Comparison of ENCODE assay signal across 18 cellular contexts in the genomic region with DNA sequence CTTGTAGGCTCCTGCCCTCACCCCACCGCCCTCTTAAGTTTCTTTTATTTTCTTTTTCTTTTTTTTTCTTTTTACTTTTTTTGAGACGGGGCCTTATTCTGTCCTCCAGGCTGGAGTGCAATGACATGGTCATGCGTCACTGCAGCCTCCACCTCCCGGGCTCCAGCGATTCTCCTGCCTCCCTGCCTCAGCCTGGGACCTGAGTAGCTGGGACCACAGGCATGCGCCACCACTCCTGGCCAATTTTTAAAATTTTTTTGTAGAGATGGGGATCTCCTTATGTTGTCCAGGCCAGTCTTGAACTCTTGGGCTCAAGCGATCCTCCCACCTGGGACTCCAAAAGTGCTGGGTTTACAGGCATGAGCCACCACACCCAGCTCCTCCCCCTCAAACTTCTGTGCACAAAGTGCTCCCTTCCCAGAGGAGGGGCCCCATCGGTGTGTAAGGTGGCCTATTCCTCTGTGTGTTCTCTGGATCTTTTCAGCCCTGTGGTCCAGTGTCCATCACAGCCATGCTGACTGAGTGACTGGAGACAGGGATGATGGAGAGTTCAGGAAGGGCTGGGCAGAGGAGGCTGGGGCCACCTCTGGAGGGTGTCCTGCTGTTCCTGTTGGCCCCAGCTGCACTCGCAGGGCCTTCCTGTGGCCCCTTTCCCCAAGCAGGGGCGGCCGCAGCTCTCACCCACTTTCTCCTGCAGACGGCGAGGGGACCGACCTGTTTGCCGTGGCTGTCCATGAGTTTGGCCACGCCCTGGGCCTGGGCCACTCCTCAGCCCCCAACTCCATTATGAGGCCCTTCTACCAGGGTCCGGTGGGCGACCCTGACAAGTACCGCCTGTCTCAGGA. TPM values are rescaled to one million over a fixed set of nuclear protein-coding genes. Genes with fewer than 3 reads are reported as not detected.
DNase-seq lines count a peak whose midpoint lies in the region; ATAC-seq and TF ChIP-seq lines count a peak whose summit lies in the region.
"Had no signal": no experiment of that assay in that cellular context is flagged by ENCODE, and none has a peak within 500 bp of the region (broad histone marks: within the 10 kb centered on the region; RNA-seq: fewer than 3 reads in every experiment).

No MANE protein-coding gene starts in this region.

- no peak overlapping the region for H3K4me2 ChIP-seq in DND-41 (ENCODE audit: insufficient read depth, low read length)

- TF ChIP-seq POLR2A in suprapubic skin (IDR thresholded peaks at IDR 0.05): no peak

- 88% methylated on average over 8 of the region's 19 CpGs for WGBS in suprapubic skin

- no peaks in the 10 kb centered on the region for H3K27me3 Mint-ChIP-seq in activated T-cell treated with anti-CD3 and anti-CD28 coated beads, Interleukin-2, amount 50 U/mL, for 4 hours (ENCODE audit: low read depth)
- H3K27me3 Mint-ChIP-seq in activated T-helper 2 cell treated with anti-CD3 and anti-CD28 coated beads, Interferon-gamma antibody, Interleukin-2, Interleukin-4, amounts not matched to agents 10 μg/mL and 5 μg/mL and 100 μg/mL, durations not matched to agents 14 hours and 24 hours and 36 hours (ENCODE audit: low read depth): no peaks in the 10 kb centered on the region
- peaks cover 31% of the 10 kb centered on the region for H3K27me3 Mint-ChIP-seq in nephron (ENCODE audit: low read depth)
- H3K27me3 Mint-ChIP-seq: stimulated activated naive B cell treated with anti-CD40 and anti-IgM and Interleukin-4, amounts not matched to agents 10 μg/mL and 1 μg/mL and 100 μg/mL, for 72 hours had no signal

- TF ChIP-seq CTCF in DND-41 (IDR thresholded peaks at IDR 0.05; ENCODE audit: borderline replicate concordance, extremely low read depth, low read length, poor library complexity, severe bottlenecking): no peak
- no peak for TF ChIP-seq CTCF in nephron (IDR thresholded peaks at IDR 0.05; ENCODE audit: unreplicated experiment in 3 of 3)
- TF ChIP-seq CTCF in suprapubic skin (IDR thresholded peaks at IDR 0.05): no peak

- peak overlapping the region; percentile 83; the same call in 1 of the 2 replicates for H3K9ac ChIP-seq in DND-41 (ENCODE audit: low read depth, low read length)

- peaks cover 10% of the 10 kb centered on the region for H3K36me3 Mint-ChIP-seq in activated T-cell treated with anti-CD3 and anti-CD28 coated beads, Interleukin-2, amount 50 U/mL, for 4 hours (ENCODE audit: insufficient read depth)
- peaks cover 48% of the 10 kb centered on the region for H3K36me3 Mint-ChIP-seq in activated T-helper 2 cell treated with anti-CD3 and anti-CD28 coated beads, Interferon-gamma antibody, Interleukin-2, Interleukin-4, amounts not matched to agents 10 μg/mL and 5 μg/mL and 100 μg/mL, durations not matched to agents 14 hours and 24 hours and 36 hours (ENCODE audit: low read depth)
- H3K36me3 Mint-ChIP-seq in nephron (ENCODE audit: low read depth): peaks cover 4% of the 10 kb centered on the region

- H3K9me3 Mint-ChIP-seq in activated T-cell treated with anti-CD3 and anti-CD28 coated beads, Interleukin-2, amount 50 U/mL, for 4 hours: no peaks in the 10 kb centered on the region
- no peaks in the 10 kb centered on the region for H3K9me3 Mint-ChIP-seq in activated T-helper 2 cell treated with anti-CD3 and anti-CD28 coated beads, Interferon-gamma antibody, Interleukin-2, Interleukin-4, amounts not matched to agents 10 μg/mL and 5 μg/mL and 100 μg/mL, durations not matched to agents 14 hours and 24 hours and 36 hours
- H3K9me3 Mint-ChIP-seq in nephron: no peaks in the 10 kb centered on the region
- H3K9me3 Mint-ChIP-seq: stimulated activated naive B cell treated with anti-CD40 and anti-IgM and Interleukin-4, amounts not matched to agents 10 μg/mL and 1 μg/mL and 100 μg/mL, for 72 hours had no signal

- peaks cover 50% of the 10 kb centered on the region for H3K4me1 Mint-ChIP-seq in activated T-cell treated with anti-CD3 and anti-CD28 coated beads, Interleukin-2, amount 50 U/mL, for 4 hours (ENCODE audit: low read depth)
- peaks cover 58% of the 10 kb centered on the region for H3K4me1 Mint-ChIP-seq in activated T-helper 2 cell treated with anti-CD3 and anti-CD28 coated beads, Interferon-gamma antibody, Interleukin-2, Interleukin-4, amounts not matched to agents 10 μg/mL and 5 μg/mL and 100 μg/mL, durations not matched to agents 14 hours and 24 hours and 36 hours (ENCODE audit: low read depth)
- peaks cover 15% of the 10 kb centered on the region for H3K4me1 Mint-ChIP-seq in nephron

- H3K4me1 ChIP-seq in DND-41 (ENCODE audit: insufficient read depth, low read length) (peaks cover 39% of the 10 kb centered on the region), suprapubic skin (peaks cover 20% of the 10 kb centered on the region)

- intact Hi-C loops in activated T-helper 2 cell treated with anti-CD3 and anti-CD28 coated beads, Interferon-gamma antibody, Interleukin-2, Interleukin-4, amounts not matched to agents 10 μg/mL and 5 μg/mL and 100 μg/mL, durations not matched to agents 14 hours and 24 hours and 36 hours (cut with micrococcal nuclease): loop anchor here (5.0 to 10.0 kb wide), 2 partner anchors 96 to 448 kb away; partner anchors contain the start of gene CLUAP1

- H3K4me3 Mint-ChIP-seq in activated T-cell treated with anti-CD3 and anti-CD28 coated beads, Interleukin-2, amount 50 U/mL, for 4 hours: peak overlapping the region; percentile 62
- H3K4me3 Mint-ChIP-seq in activated T-helper 2 cell treated with anti-CD3 and anti-CD28 coated beads, Interferon-gamma antibody, Interleukin-2, Interleukin-4, amounts not matched to agents 10 μg/mL and 5 μg/mL and 100 μg/mL, durations not matched to agents 14 hours and 24 hours and 36 hours (ENCODE audit: low read depth): peak overlapping the region; percentile 71
- peak overlapping the region; percentile 56 to 62 (median 59) for H3K4me3 Mint-ChIP-seq in nephron
- H3K4me3 Mint-ChIP-seq: stimulated activated naive B cell treated with anti-CD40 and anti-IgM and Interleukin-4, amounts not matched to agents 10 μg/mL and 1 μg/mL and 100 μg/mL, for 72 hours had no signal

- H3K79me2 ChIP-seq in DND-41 (ENCODE audit: insufficient read depth, low read length): peaks cover 23% of the 10 kb centered on the region

- H3K36me3 ChIP-seq in DND-41 (ENCODE audit: insufficient read depth, low read length) (peaks cover 37% of the 10 kb centered on the region), suprapubic skin (no peaks in the 10 kb centered on the region)
- H3K36me3 ChIP-seq: gastroesophageal sphincter had no signal

- H2AFZ ChIP-seq in DND-41 (ENCODE audit: low read depth, low read length): no peak overlapping the region

- no peak for TF ChIP-seq EP300 in suprapubic skin (IDR thresholded peaks at IDR 0.05)

- no peaks in the 10 kb centered on the region for H3K27me3 ChIP-seq in DND-41 (ENCODE audit: insufficient read depth, low read length, poor library complexity)
- no peaks in the 10 kb centered on the region for H3K27me3 ChIP-seq in suprapubic skin

- in situ Hi-C loops in G401 (cut with HindIII; ENCODE audit: low sequenced_read_pairs): no loop called here

- no peak overlapping the region for H3K27ac ChIP-seq in DND-41 (ENCODE audit: low read length)
- no peak overlapping the region for H3K27ac ChIP-seq in suprapubic skin
- H3K27ac ChIP-seq: esophagus muscularis mucosa, gastroesophageal sphincter, tibial artery had no signal

- no peak for DNase-seq in activated T-cell treated with anti-CD3 and anti-CD28 coated beads, Interleukin-2, amount 50 U/mL, for 4 hours
- no peak for DNase-seq in activated T-cell treated with anti-CD3 and anti-CD28 coated beads, Interleukin-2, amount 50 U/mL, for 1 hour
- DNase-seq in DND-41 (no peak), suprapubic skin (ENCODE audit: low spot score in 2 of 2) (no peak), G401 (ENCODE audit: low spot score) (no peak), NCI-H1105 (lab: John Stamatoyannopoulos, UW) (no peak)
- DNase-seq in activated T-helper 2 cell treated with anti-CD3 and anti-CD28 coated beads, Interferon-gamma antibody, Interleukin-2, Interleukin-4, amounts not matched to agents 10 μg/mL and 5 μg/mL and 100 μg/mL, durations not matched to agents 14 hours and 24 hours and 36 hours (ENCODE audit: low spot score): no peak
- DNase-seq: activated CD4-positive, alpha-beta T cell treated with anti-CD3 and anti-CD28 coated beads, Interleukin-2, amount 50 U/mL, for 1 hour; amygdala; KBM-7; kidney glomerular epithelial cell; NCI-H1694; NCI-H526 treated with DMSO at 0.1 percent for 48 hours; stimulated activated naive B cell treated with anti-CD40 and anti-IgM and Interleukin-4, amounts not matched to agents 10 μg/mL and 1 μg/mL and 100 μg/mL, for 72 hours; tibial artery had no signal

- no peaks in the 10 kb centered on the region for H3K9me3 ChIP-seq in DND-41 (ENCODE audit: insufficient read depth, low read length, severe bottlenecking)
- no peaks in the 10 kb centered on the region for H3K9me3 ChIP-seq in suprapubic skin
- H3K9me3 ChIP-seq: esophagus muscularis mucosa, gastroesophageal sphincter, tibial artery had no signal

- no peak for ATAC-seq in activated T-cell treated with anti-CD3 and anti-CD28 coated beads, Interleukin-2, amount 50 U/mL, for 4 hours
- no peak for ATAC-seq in DND-41 (ENCODE audit: insufficient read depth, low read depth)
- ATAC-seq: gastroesophageal sphincter; stimulated activated naive B cell treated with anti-CD40 and anti-IgM and Interleukin-4, amounts not matched to agents 10 μg/mL and 1 μg/mL and 100 μg/mL, for 72 hours had no signal

- H3K4me3 ChIP-seq in DND-41 (ENCODE audit: low read depth in 1 of 2, low read length in 2 of 2) (no peak overlapping the region), suprapubic skin (no peak overlapping the region)
- H3K4me3 ChIP-seq: esophagus muscularis mucosa, gastroesophageal sphincter, tibial artery had no signal

- H4K20me1 ChIP-seq in DND-41 (ENCODE audit: insufficient read depth, low read length): peaks cover 15% of the 10 kb centered on the region; the same call in 1 of the 2 replicates

- H3K27ac Mint-ChIP-seq in activated T-helper 2 cell treated with anti-CD3 and anti-CD28 coated beads, Interferon-gamma antibody, Interleukin-2, Interleukin-4, amounts not matched to agents 10 μg/mL and 5 μg/mL and 100 μg/mL, durations not matched to agents 14 hours and 24 hours and 36 hours: peak overlapping the region; percentile 87
- H3K27ac Mint-ChIP-seq in nephron: no peak overlapping the region
- H3K27ac Mint-ChIP-seq: stimulated activated naive B cell treated with anti-CD40 and anti-IgM and Interleukin-4, amounts not matched to agents 10 μg/mL and 1 μg/mL and 100 μg/mL, for 72 hours had no signal

RNA-seq across cellular contexts. Expression of gene IL32, which starts 8.9 kb away (rescaled TPM):
- total RNA-seq in activated T-cell treated with anti-CD3 and anti-CD28 coated beads, Interleukin-2, amount 50 U/mL, for 4 hours: 100 to 1,000 TPM; 585 to 715 (median 696) TPM
- total RNA-seq in activated T-helper 2 cell treated with anti-CD3 and anti-CD28 coated beads, Interferon-gamma antibody, Interleukin-2, Interleukin-4, amounts not matched to agents 10 μg/mL and 5 μg/mL and 100 μg/mL, durations not matched to agents 14 hours and 24 hours and 36 hours: 773 and 798 TPM in 2 replicates
- total RNA-seq in suprapubic skin: 10 to 100 TPM in 1 of 4 donors, 1 to 10 TPM in 3; 2.6 to 11.9 (median 6.1) TPM
- 17.4 and 22.8 TPM in 2 replicates for total RNA-seq in G401 (2014; rRNA removed; shearing (Covaris generic))

RNA-seq across cellular contexts. Expression of gene MMP25, which starts 10.2 kb away (rescaled TPM):
- total RNA-seq in activated T-cell treated with anti-CD3 and anti-CD28 coated beads, Interleukin-2, amount 50 U/mL, for 4 hours: under 1 TPM; 0.46 to 0.84 (median 0.66) TPM
- total RNA-seq in activated T-helper 2 cell treated with anti-CD3 and anti-CD28 coated beads, Interferon-gamma antibody, Interleukin-2, Interleukin-4, amounts not matched to agents 10 μg/mL and 5 μg/mL and 100 μg/mL, durations not matched to agents 14 hours and 24 hours and 36 hours: 7.7 TPM in 2 replicates
- total RNA-seq in suprapubic skin: under 1 TPM in 3 of 4 donors, not detected in 1; 0.51 to 0.87 (median 0.83) TPM
- 0.95 and 2.9 TPM in 2 replicates for total RNA-seq in G401 (2014; rRNA removed; shearing (Covaris generic))

RNA-seq across cellular contexts. Expression of gene BICDL2, which starts 19.8 kb away (rescaled TPM):
- under 1 TPM in 1 of 3 donors, not detected in 2; 0.05 TPM for total RNA-seq in activated T-cell treated with anti-CD3 and anti-CD28 coated beads, Interleukin-2, amount 50 U/mL, for 4 hours
- 0.71 and 0.84 TPM in 2 replicates for total RNA-seq in activated T-helper 2 cell treated with anti-CD3 and anti-CD28 coated beads, Interferon-gamma antibody, Interleukin-2, Interleukin-4, amounts not matched to agents 10 μg/mL and 5 μg/mL and 100 μg/mL, durations not matched to agents 14 hours and 24 hours and 36 hours
- 10 to 100 TPM; 58.4 to 77.6 (median 69.3) TPM for total RNA-seq in suprapubic skin
- total RNA-seq in G401 (2014; rRNA removed; shearing (Covaris generic)): 1.1 and 1.2 TPM in 2 replicates

RNA-seq across cellular contexts. Expression of gene THOC6, which starts 32.7 kb away (rescaled TPM):
- total RNA-seq in activated T-cell treated with anti-CD3 and anti-CD28 coated beads, Interleukin-2, amount 50 U/mL, for 4 hours: 10 to 100 TPM; 70.4 to 86.3 (median 71.7) TPM
- total RNA-seq in activated T-helper 2 cell treated with anti-CD3 and anti-CD28 coated beads, Interferon-gamma antibody, Interleukin-2, Interleukin-4, amounts not matched to agents 10 μg/mL and 5 μg/mL and 100 μg/mL, durations not matched to agents 14 hours and 24 hours and 36 hours: 59.0 and 59.1 TPM in 2 replicates
- total RNA-seq in suprapubic skin: 10 to 100 TPM; 15.8 to 27.0 (median 24.9) TPM
- 106 and 120 TPM in 2 replicates for total RNA-seq in G401 (2014; rRNA removed; shearing (Covaris generic))

RNA-seq across cellular contexts. Expression of gene HCFC1R1, which starts 32.8 kb away (rescaled TPM):
- total RNA-seq in activated T-cell treated with anti-CD3 and anti-CD28 coated beads, Interleukin-2, amount 50 U/mL, for 4 hours: 10 to 100 TPM; 32.7 to 36.9 (median 33.9) TPM
- total RNA-seq in activated T-helper 2 cell treated with anti-CD3 and anti-CD28 coated beads, Interferon-gamma antibody, Interleukin-2, Interleukin-4, amounts not matched to agents 10 μg/mL and 5 μg/mL and 100 μg/mL, durations not matched to agents 14 hours and 24 hours and 36 hours: 29.9 and 30.3 TPM in 2 replicates
- 10 to 100 TPM; 32.6 to 65.4 (median 51.5) TPM for total RNA-seq in suprapubic skin
- 55.9 and 59.3 TPM in 2 replicates for total RNA-seq in G401 (2014; rRNA removed; shearing (Covaris generic))

Comparison
In these comparisons a context has a peak if more than half of its experiments do, and no peak if none do; other contexts are left out.
1. RNA of gene IL32, which starts 8.9 kb away (total RNA-seq): 773 to 798 TPM in activated T-helper 2 cell treated with anti-CD3 and anti-CD28 coated beads, Interferon-gamma antibody, Interleukin-2, Interleukin-4, amounts not matched to agents 10 μg/mL and 5 μg/mL and 100 μg/mL, durations not matched to agents 14 hours and 24 hours and 36 hours and 585 to 715 TPM in activated T-cell treated with anti-CD3 and anti-CD28 coated beads, Interleukin-2, amount 50 U/mL, for 4 hours; 17.4 to 22.8 TPM in G401 and 2.6 to 11.9 TPM in suprapubic skin; every median in the first group is over 10 times any median in the second.
2. RNA of gene BICDL2, which starts 19.8 kb away (total RNA-seq): 58.4 to 77.6 TPM in suprapubic skin; 1.1 to 1.2 TPM in G401, 0.71 to 0.84 TPM in activated T-helper 2 cell treated with anti-CD3 and anti-CD28 coated beads, Interferon-gamma antibody, Interleukin-2, Interleukin-4, amounts not matched to agents 10 μg/mL and 5 μg/mL and 100 μg/mL, durations not matched to agents 14 hours and 24 hours and 36 hours and 0.05 TPM in activated T-cell treated with anti-CD3 and anti-CD28 coated beads, Interleukin-2, amount 50 U/mL, for 4 hours; every median in the first group is over 10 times any median in the second.
3. Peak in every context shown above with its lines, with median percentiles within 50 percentile points of each other: H3K4me3 Mint-ChIP-seq.